ENCODE assay signal across 1 cellular context in the genomic region with DNA sequence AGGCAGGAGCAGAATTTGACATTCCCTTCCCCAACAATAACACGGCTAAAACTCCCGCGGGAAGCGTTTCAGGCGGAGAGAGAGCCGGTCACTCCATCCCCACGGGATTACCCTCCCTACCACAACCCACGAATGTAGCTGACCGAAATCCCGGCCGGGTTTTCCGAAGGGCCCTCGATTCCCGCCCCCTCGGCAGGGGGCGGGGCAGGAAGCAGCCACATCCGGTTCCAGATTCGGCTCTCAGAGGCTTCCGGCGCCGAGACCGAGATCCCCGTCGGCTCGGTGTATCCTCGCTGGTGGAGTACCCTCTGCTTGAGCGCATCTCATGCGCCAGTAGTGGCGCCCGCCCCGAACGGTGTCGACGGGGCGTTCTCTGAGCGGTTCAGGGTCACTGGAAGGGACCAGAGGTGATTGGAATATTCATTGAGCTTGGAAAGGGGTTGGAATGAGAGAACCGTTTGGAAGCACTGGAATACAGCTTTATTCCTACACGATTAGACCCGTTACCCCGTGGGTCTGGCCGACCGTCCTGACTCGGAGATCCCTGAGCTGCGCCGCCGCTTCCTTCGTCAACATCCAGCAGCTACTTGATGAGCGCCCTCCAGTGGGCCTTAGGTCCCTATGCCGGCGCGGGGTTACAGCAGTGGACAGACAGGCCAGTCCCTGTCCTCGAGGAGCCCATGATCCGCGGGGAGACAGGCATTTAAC.
A peak's percentile ranks its signal among the peaks of the same experiment; 100 is the strongest.
TF ChIP-seq lines count a peak whose summit lies in the region.

No MANE protein-coding gene starts in this region.

TF ChIP-seq in HEK293, 187 proteins besides CTCF, POLR2A, EP300 and RAD21 (continued from another document):
- TF ChIP-seq, protein P1, sequence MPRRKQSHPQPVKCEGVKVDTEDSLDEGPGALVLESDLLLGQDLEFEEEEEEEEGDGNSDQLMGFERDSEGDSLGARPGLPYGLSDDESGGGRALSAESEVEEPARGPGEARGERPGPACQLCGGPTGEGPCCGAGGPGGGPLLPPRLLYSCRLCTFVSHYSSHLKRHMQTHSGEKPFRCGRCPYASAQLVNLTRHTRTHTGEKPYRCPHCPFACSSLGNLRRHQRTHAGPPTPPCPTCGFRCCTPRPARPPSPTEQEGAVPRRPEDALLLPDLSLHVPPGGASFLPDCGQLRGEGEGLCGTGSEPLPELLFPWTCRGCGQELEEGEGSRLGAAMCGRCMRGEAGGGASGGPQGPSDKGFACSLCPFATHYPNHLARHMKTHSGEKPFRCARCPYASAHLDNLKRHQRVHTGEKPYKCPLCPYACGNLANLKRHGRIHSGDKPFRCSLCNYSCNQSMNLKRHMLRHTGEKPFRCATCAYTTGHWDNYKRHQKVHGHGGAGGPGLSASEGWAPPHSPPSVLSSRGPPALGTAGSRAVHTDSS (tag by site-specific recombination; IDR thresholded peaks at IDR 0.05) = no peak
- TF ChIP-seq SCRT2 (tag by site-specific recombination; IDR thresholded peaks at IDR 0.05) (no peak; the same call in 1 of the 2 replicates), ZSCAN16 (tag by site-specific recombination; IDR thresholded peaks at IDR 0.05) (no peak; the same call in 1 of the 2 replicates), ZNF223 (tag by site-specific recombination; IDR thresholded peaks at IDR 0.05) (no peak), ZNF629 (tag by site-specific recombination; IDR thresholded peaks at IDR 0.05) (peak; percentile 71), ZBTB1 (tag by site-specific recombination; IDR thresholded peaks at IDR 0.05) (no peak), ZNF549 (tag by site-specific recombination; IDR thresholded peaks at IDR 0.05) (no peak), KLF16 (tag by site-specific recombination; IDR thresholded peaks at IDR 0.05) (peak; percentile 64), ZNF560 (tag by site-specific recombination; IDR thresholded peaks at IDR 0.05; ENCODE audit: borderline replicate concordance) (no peak), ZFP3 (tag by site-specific recombination; IDR thresholded peaks at IDR 0.05; ENCODE audit: low read depth) (no peak), SP7 (tag by site-specific recombination; IDR thresholded peaks at IDR 0.05) (peak; percentile 76)
- TF ChIP-seq, protein P2, sequence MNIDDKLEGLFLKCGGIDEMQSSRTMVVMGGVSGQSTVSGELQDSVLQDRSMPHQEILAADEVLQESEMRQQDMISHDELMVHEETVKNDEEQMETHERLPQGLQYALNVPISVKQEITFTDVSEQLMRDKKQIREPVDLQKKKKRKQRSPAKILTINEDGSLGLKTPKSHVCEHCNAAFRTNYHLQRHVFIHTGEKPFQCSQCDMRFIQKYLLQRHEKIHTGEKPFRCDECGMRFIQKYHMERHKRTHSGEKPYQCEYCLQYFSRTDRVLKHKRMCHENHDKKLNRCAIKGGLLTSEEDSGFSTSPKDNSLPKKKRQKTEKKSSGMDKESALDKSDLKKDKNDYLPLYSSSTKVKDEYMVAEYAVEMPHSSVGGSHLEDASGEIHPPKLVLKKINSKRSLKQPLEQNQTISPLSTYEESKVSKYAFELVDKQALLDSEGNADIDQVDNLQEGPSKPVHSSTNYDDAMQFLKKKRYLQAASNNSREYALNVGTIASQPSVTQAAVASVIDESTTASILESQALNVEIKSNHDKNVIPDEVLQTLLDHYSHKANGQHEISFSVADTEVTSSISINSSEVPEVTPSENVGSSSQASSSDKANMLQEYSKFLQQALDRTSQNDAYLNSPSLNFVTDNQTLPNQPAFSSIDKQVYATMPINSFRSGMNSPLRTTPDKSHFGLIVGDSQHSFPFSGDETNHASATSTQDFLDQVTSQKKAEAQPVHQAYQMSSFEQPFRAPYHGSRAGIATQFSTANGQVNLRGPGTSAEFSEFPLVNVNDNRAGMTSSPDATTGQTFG (tag by site-specific recombination; IDR thresholded peaks at IDR 0.05; ENCODE audit: borderline replicate concordance) = no peak
